In the genomic region with DNA sequence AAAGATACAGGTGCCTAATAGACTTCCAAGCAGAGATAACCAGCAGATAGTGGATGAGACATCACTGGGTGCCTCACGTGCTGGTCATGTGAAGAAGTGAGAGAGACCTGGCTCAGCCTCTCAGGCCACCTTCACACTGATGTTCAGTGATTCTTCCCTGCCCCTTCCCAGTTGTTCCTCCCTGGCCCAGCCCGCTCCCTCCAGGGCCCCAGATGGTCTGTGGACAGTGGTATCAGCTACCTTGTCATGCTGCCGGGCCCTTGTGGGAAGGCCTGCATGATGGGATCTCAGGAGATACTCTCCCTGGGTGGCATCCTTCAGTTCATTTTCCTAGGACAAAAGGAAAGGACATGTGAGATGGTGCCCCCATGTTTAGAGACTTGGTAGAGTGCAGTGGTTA, we compare ENCODE assay signal across 8 cellular contexts.
"Had no signal": no experiment of that assay in that cellular context is flagged by ENCODE, and none has a peak within 500 bp of the region (broad histone marks: within the 10 kb centered on the region; RNA-seq: fewer than 3 reads in every experiment).

No MANE protein-coding gene starts in this region.

- H3K27ac ChIP-seq: GM23248 had no signal

- H3K9ac ChIP-seq: GM23248 had no signal

- H3K4me3 ChIP-seq: GM23248, GM23338, HAP-1 had no signal

- DNase-seq: GM23248, GOT3, H7, H9, HCEC 1CT, HFFc6 had no signal

- H3K4me2 ChIP-seq: GM23338 had no signal

- H3K36me3 ChIP-seq: HAP-1 had no signal

- H2AFZ ChIP-seq: GM23248, GM23338 had no signal

- H3K9me3 ChIP-seq: HAP-1 had no signal

- H3K4me1 ChIP-seq: HAP-1 had no signal
